15 cellular contexts compared by ENCODE assay signal in genomic region chr22:24471570-24471969, GRCh38. TPM values are rescaled to one million over a fixed set of nuclear protein-coding genes. Genes with fewer than 3 reads are reported as not detected.
DNase-seq lines count a peak whose midpoint lies in the region; ATAC-seq, FAIRE-seq and TF ChIP-seq lines count a peak whose summit lies in the region.
"Had no signal": no experiment of that assay in that cellular context is flagged by ENCODE, and none has a peak within 500 bp of the region (broad histone marks: within the 10 kb centered on the region; RNA-seq: fewer than 3 reads in every experiment).

No MANE protein-coding gene starts in this region.

- peaks cover 2 to 3% (median 3%) of the 10 kb centered on the region in 3 donors for H3K27me3 Mint-ChIP-seq in immature natural killer cell (ENCODE audit: low read depth in 3 of 3)
- H3K27me3 Mint-ChIP-seq: T-cell had no signal

- no peak overlapping the region for H3K4me3 Mint-ChIP-seq in immature natural killer cell
- H3K4me3 Mint-ChIP-seq: activated naive CD8-positive, alpha-beta T cell treated with anti-CD3 and anti-CD28 coated beads, Interleukin-2, amount 10 ng/mL, durations not matched to agents 7 days and 5 days; T-cell had no signal

- H3K27ac ChIP-seq in brain microvascular endothelial cell = peak overlapping the region; percentile 93
- H3K27ac ChIP-seq in right cardiac atrium (ENCODE audit: low read length) = peak overlapping the region; percentile 71
- no peak overlapping the region for H3K27ac ChIP-seq in MM.1S (ENCODE audit: low read length)
- H3K27ac ChIP-seq: lower lobe of right lung, skin epidermis had no signal

- no peaks in the 10 kb centered on the region for H4K20me1 ChIP-seq in MM.1S (ENCODE audit: insufficient read depth, low read length)

- H3K4me1 Mint-ChIP-seq in immature natural killer cell = no peaks in the 10 kb centered on the region
- H3K4me1 Mint-ChIP-seq: activated naive CD8-positive, alpha-beta T cell treated with anti-CD3 and anti-CD28 coated beads, Interleukin-2, amount 10 ng/mL, durations not matched to agents 7 days and 5 days had no signal

- no peaks in the 10 kb centered on the region for H3K36me3 ChIP-seq in brain microvascular endothelial cell (replicated peaks)
- H3K36me3 ChIP-seq in MM.1S (replicated peaks; ENCODE audit: insufficient read depth, low read length) = no peaks in the 10 kb centered on the region
- H3K36me3 ChIP-seq: esophagus muscularis mucosa, lower lobe of right lung had no signal

- 35% methylated on average over 4 of the region's 4 CpGs for WGBS in right cardiac atrium

- no peaks in the 10 kb centered on the region for H3K36me3 Mint-ChIP-seq in immature natural killer cell
- H3K36me3 Mint-ChIP-seq: activated naive CD8-positive, alpha-beta T cell treated with anti-CD3 and anti-CD28 coated beads, Interleukin-2, amount 10 ng/mL, durations not matched to agents 7 days and 5 days; T-cell had no signal

- DNase-seq in GM19239 (ENCODE audit: insufficient read length, low spot score) (no peak), brain microvascular endothelial cell (peak; percentile 90), right cardiac atrium (peak; percentile 80 to 92 (median 87)), sciatic nerve (ENCODE audit: low spot score) (peak; percentile 80), immature natural killer cell (no peak), HTR-8/SVneo (ENCODE audit: insufficient read length, low spot score) (no peak), MM.1S (no peak)
- DNase-seq: activated CD8-positive, alpha-beta memory T cell treated with anti-CD3 and anti-CD28 coated beads for 24 hours; activated naive CD8-positive, alpha-beta T cell treated with anti-CD3 and anti-CD28 coated beads, Interleukin-2, amount 10 ng/mL, durations not matched to agents 7 days and 5 days; lower lobe of right lung; NCI-H748 treated with DMSO at 0.1 percent for 48 hours; T-cell had no signal

- H3K27me3 ChIP-seq in brain microvascular endothelial cell (replicated peaks) (no peaks in the 10 kb centered on the region), right cardiac atrium (ENCODE audit: control insufficient read depth, insufficient read depth) (no peaks in the 10 kb centered on the region), MM.1S (replicated peaks; ENCODE audit: insufficient read depth, low read length) (no peaks in the 10 kb centered on the region)
- H3K27me3 ChIP-seq: esophagus muscularis mucosa had no signal

- peaks cover 14% of the 10 kb centered on the region for H3K4me1 ChIP-seq in right cardiac atrium (ENCODE audit: control insufficient read depth, insufficient read depth, low read length)
- no peaks in the 10 kb centered on the region for H3K4me1 ChIP-seq in MM.1S (ENCODE audit: low read length)

- no peak overlapping the region for H3K27ac Mint-ChIP-seq in immature natural killer cell
- H3K27ac Mint-ChIP-seq: activated naive CD8-positive, alpha-beta T cell treated with anti-CD3 and anti-CD28 coated beads, Interleukin-2, amount 10 ng/mL, durations not matched to agents 7 days and 5 days; T-cell had no signal

- peak; percentile 96 for ATAC-seq in right cardiac atrium
- peak; percentile 98 for ATAC-seq in sciatic nerve
- no peak for ATAC-seq in HG03469 (IDR thresholded peaks at IDR 0.05; ENCODE audit: unreplicated experiment)
- ATAC-seq: T-cell had no signal

- peak; percentile 18 for FAIRE-seq in GM19239 (lab: Jason Lieb, UNC)
- FAIRE-seq in HTR-8/SVneo (lab: Jason Lieb, UNC) = no peak

- no peaks in the 10 kb centered on the region for H3K9me2 ChIP-seq in MM.1S (replicated peaks; ENCODE audit: insufficient read depth, low read length)

- intact Hi-C loops in right cardiac atrium (cut with DNase I) (loop anchor here in 1 of 4 donors (10.0 kb wide), 1 partner anchor 47 kb away; the partner anchor contains the start of gene ADORA2A), sciatic nerve (cut with DNase I) (no loop called here)

- no peaks in the 10 kb centered on the region for H3K9me3 Mint-ChIP-seq in immature natural killer cell
- H3K9me3 Mint-ChIP-seq: activated naive CD8-positive, alpha-beta T cell treated with anti-CD3 and anti-CD28 coated beads, Interleukin-2, amount 10 ng/mL, durations not matched to agents 7 days and 5 days had no signal

- TF ChIP-seq CTCF in brain microvascular endothelial cell (IDR thresholded peaks at IDR 0.05; ENCODE audit: low read depth, low read length, missing control alignments) (no peak), MM.1S (IDR thresholded peaks at IDR 0.05; ENCODE audit: low read length) (no peak)

- in situ Hi-C loops in brain microvascular endothelial cell (cut with HindIII; ENCODE audit: low pct_ligation_motif_present, low sequenced_read_pairs) = no loop called here

- H3K79me2 ChIP-seq in MM.1S (ENCODE audit: low read length) = no peaks in the 10 kb centered on the region

- no peak overlapping the region for H3K4me2 ChIP-seq in MM.1S (ENCODE audit: low read depth, low read length)

- H3K4me3 ChIP-seq in brain microvascular endothelial cell (ENCODE audit: low read depth, low read length) = no peak overlapping the region
- no peak overlapping the region for H3K4me3 ChIP-seq in right cardiac atrium (ENCODE audit: low read length)
- no peak overlapping the region for H3K4me3 ChIP-seq in MM.1S (ENCODE audit: low read length)
- H3K4me3 ChIP-seq: esophagus muscularis mucosa, lower lobe of right lung, skin epidermis had no signal

- no peak overlapping the region for H2AFZ ChIP-seq in MM.1S (ENCODE audit: low read length)

- no peaks in the 10 kb centered on the region for H3F3A ChIP-seq in MM.1S (ENCODE audit: insufficient read depth, low read length)

- no peak overlapping the region for H3K9ac ChIP-seq in MM.1S (ENCODE audit: low read length)

- H3K9me3 ChIP-seq in right cardiac atrium (ENCODE audit: control insufficient read depth, low read length) = no peaks in the 10 kb centered on the region
- no peaks in the 10 kb centered on the region for H3K9me3 ChIP-seq in MM.1S (replicated peaks; ENCODE audit: insufficient read depth, low read length)
- H3K9me3 ChIP-seq: esophagus muscularis mucosa, lower lobe of right lung had no signal

RNA-seq across cellular contexts. Expression of gene UPB1, which starts 23.6 kb away (rescaled TPM):
- total RNA-seq in right cardiac atrium (1 to 10 TPM; 1.8 to 6.6 (median 2.9) TPM), sciatic nerve (1.3 TPM)
- polyA plus RNA-seq in right cardiac atrium (2.7 TPM), immature natural killer cell (not detected)

RNA-seq across cellular contexts. Expression of gene ADORA2A, which starts 44.2 kb away (rescaled TPM):
- total RNA-seq in right cardiac atrium = 1 to 10 TPM; 3.7 to 5.6 (median 4.8) TPM
- 6.6 TPM for polyA plus RNA-seq in right cardiac atrium
- 8.4 TPM for total RNA-seq in sciatic nerve
- polyA plus RNA-seq in immature natural killer cell = 1 to 10 TPM; 4.6 to 6.8 (median 5.3) TPM

Comparison
In these comparisons a context has a peak if more than half of its experiments do, and no peak if none do; other contexts are left out.
1. DNase-seq: peak in brain microvascular endothelial cell (single experiment), right cardiac atrium (3 of 3) and sciatic nerve (single experiment); none in GM19239 (single experiment), immature natural killer cell (0 of 3), HTR-8/SVneo (single experiment) and MM.1S (single experiment).